Comparison of ENCODE assay signal across 1 cellular context in the genomic region with DNA sequence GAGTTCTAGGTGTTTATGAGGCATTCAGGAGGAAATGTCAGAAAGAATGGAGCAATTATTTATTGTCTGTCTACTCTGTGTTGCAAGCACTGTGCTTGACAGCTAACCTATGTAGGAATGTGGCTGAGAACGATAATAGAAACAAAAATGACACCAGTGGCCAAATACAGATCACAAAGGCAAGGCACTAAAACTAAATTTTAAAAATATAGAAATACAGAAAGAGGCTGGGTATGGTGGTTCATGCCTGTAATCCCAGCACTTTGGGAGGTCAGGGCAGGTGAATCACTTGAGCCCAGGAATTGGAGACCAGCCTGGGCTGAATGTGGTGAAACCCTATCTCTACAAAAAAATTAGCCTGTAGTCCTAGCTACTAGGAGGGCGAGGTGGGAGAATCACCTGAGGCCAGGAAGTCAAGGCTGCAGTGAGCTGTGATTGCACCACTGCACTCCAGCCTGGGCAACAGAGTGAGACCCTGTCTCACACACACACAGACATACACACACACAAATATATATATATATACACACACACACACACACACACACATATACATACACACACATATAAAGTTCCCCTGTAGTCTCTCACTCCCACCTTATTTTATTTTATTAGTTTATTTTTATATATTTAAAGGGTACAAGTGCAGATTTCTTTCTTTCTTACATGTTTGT.
TF ChIP-seq lines count a peak whose summit lies in the region.

No MANE protein-coding gene starts in this region.

TF ChIP-seq in SK-N-SH treated with all-trans-retinoic acid at 6 μM for 48 hours, 23 proteins besides CTCF, POLR2A, EP300 and RAD21 (continued from another document):
- TF ChIP-seq, protein P1, sequence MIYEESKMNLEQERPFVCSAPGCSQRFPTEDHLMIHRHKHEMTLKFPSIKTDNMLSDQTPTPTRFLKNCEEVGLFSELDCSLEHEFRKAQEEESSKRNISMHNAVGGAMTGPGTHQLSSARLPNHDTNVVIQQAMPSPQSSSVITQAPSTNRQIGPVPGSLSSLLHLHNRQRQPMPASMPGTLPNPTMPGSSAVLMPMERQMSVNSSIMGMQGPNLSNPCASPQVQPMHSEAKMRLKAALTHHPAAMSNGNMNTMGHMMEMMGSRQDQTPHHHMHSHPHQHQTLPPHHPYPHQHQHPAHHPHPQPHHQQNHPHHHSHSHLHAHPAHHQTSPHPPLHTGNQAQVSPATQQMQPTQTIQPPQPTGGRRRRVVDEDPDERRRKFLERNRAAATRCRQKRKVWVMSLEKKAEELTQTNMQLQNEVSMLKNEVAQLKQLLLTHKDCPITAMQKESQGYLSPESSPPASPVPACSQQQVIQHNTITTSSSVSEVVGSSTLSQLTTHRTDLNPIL (CRISPR knock-in tag; IDR thresholded peaks at IDR 0.05; ENCODE audit: low read depth) = no peak
- TF ChIP-seq ISL1 (CRISPR knock-in tag; IDR thresholded peaks at IDR 0.05) = no peak
- TF ChIP-seq PPARA (CRISPR knock-in tag; IDR thresholded peaks at IDR 0.05; ENCODE audit: borderline replicate concordance) = no peak
- TF ChIP-seq CSDC2 (CRISPR knock-in tag; IDR thresholded peaks at IDR 0.05) = no peak
- TF ChIP-seq GLIS3 (CRISPR knock-in tag; IDR thresholded peaks at IDR 0.05) = no peak
- TF ChIP-seq ARNTL (CRISPR knock-in tag; IDR thresholded peaks at IDR 0.05; ENCODE audit: borderline replicate concordance, low read depth) = no peak
- no peak for TF ChIP-seq ZFP30 (CRISPR knock-in tag; IDR thresholded peaks at IDR 0.05)
- no peak for TF ChIP-seq TSHZ2 (CRISPR knock-in tag; IDR thresholded peaks at IDR 0.05)
- TF ChIP-seq BACH2 (CRISPR knock-in tag; IDR thresholded peaks at IDR 0.05; ENCODE audit: borderline replicate concordance) = no peak
- TF ChIP-seq ZNF8 (CRISPR knock-in tag; IDR thresholded peaks at IDR 0.05) = no peak
- TF ChIP-seq ZNF565 (CRISPR knock-in tag; conservative IDR thresholded peaks at IDR 0.05; ENCODE audit: low read depth) = no peak
- no peak for TF ChIP-seq TCF4 (CRISPR knock-in tag; IDR thresholded peaks at IDR 0.05; ENCODE audit: borderline replicate concordance)
- TF ChIP-seq ZNF70 (CRISPR knock-in tag; IDR thresholded peaks at IDR 0.05) = no peak
- TF ChIP-seq ZC3H10 (CRISPR knock-in tag; IDR thresholded peaks at IDR 0.05) = no peak
- no peak for TF ChIP-seq CSRNP3 (CRISPR knock-in tag; IDR thresholded peaks at IDR 0.05)
- no peak for TF ChIP-seq TOX (CRISPR knock-in tag; IDR thresholded peaks at IDR 0.05; ENCODE audit: borderline replicate concordance)
